ENCODE assay signal across 1 cellular context in the genomic region with DNA sequence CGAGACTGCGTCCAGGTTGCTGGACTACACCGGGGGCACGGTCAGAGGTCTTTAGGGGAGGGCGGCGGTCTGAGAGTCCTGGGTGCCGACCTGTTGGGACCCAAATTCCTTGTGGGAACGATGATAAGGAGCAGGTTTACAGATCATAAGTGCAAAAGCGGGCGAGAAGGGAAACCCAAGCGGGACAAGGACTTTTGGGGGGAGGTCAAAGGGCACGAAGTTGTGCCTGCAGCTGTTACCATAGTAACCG.
TF ChIP-seq lines count a peak whose summit lies in the region.

No MANE protein-coding gene starts in this region.

TF ChIP-seq in HepG2, 621 proteins besides CTCF, POLR2A, EP300 and RAD21 (continued from another document and continues in another):
- TF ChIP-seq, protein P1, sequence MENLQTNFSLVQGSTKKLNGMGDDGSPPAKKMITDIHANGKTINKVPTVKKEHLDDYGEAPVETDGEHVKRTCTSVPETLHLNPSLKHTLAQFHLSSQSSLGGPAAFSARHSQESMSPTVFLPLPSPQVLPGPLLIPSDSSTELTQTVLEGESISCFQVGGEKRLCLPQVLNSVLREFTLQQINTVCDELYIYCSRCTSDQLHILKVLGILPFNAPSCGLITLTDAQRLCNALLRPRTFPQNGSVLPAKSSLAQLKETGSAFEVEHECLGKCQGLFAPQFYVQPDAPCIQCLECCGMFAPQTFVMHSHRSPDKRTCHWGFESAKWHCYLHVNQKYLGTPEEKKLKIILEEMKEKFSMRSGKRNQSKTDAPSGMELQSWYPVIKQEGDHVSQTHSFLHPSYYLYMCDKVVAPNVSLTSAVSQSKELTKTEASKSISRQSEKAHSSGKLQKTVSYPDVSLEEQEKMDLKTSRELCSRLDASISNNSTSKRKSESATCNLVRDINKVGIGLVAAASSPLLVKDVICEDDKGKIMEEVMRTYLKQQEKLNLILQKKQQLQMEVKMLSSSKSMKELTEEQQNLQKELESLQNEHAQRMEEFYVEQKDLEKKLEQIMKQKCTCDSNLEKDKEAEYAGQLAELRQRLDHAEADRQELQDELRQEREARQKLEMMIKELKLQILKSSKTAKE (CRISPR knock-in tag; IDR thresholded peaks at IDR 0.05; ENCODE audit: borderline replicate concordance), result no peak
- TF ChIP-seq ZNF557 (CRISPR knock-in tag; IDR thresholded peaks at IDR 0.05) (no peak), ZNF326 (CRISPR knock-in tag; IDR thresholded peaks at IDR 0.05; ENCODE audit: borderline replicate concordance) (no peak), FOXO1 (CRISPR knock-in tag; IDR thresholded peaks at IDR 0.05) (no peak; the same call in 1 of the 2 replicates), ZNF275 (CRISPR knock-in tag; IDR thresholded peaks at IDR 0.05; ENCODE audit: borderline replicate concordance) (0 out of 2 replicates have a peak, but pooled peaks have one; percentile 25), RFXANK (CRISPR knock-in tag; IDR thresholded peaks at IDR 0.05) (no peak), ZNF639 (CRISPR knock-in tag; conservative IDR thresholded peaks at IDR 0.05) (no peak; the same call in 1 of the 2 replicates), ZFY (CRISPR knock-in tag; IDR thresholded peaks at IDR 0.05) (no peak), HNF4G (IDR thresholded peaks at IDR 0.05; ENCODE audit: borderline replicate concordance, low read depth, low read length) (peak; percentile 57), HNF4G (CRISPR knock-in tag; IDR thresholded peaks at IDR 0.05; ENCODE audit: borderline replicate concordance, low read depth) (no peak), SIN3A (IDR thresholded peaks at IDR 0.05; ENCODE audit: borderline replicate concordance, low read depth, low read length) (peak; percentile 88), PAWR (CRISPR knock-in tag; IDR thresholded peaks at IDR 0.05; ENCODE audit: borderline replicate concordance) (no peak), ZMAT5 (CRISPR knock-in tag; IDR thresholded peaks at IDR 0.05; ENCODE audit: borderline replicate concordance, low read depth) (no peak), ZNF879 (CRISPR knock-in tag; IDR thresholded peaks at IDR 0.05) (peak; percentile 70; the same call in 1 of the 2 replicates), CERS6 (CRISPR knock-in tag; IDR thresholded peaks at IDR 0.05) (no peak), CHCHD3 (CRISPR knock-in tag; IDR thresholded peaks at IDR 0.05) (0 out of 2 replicates have a peak, but pooled peaks have one; percentile 4), ESRRA (CRISPR knock-in tag; IDR thresholded peaks at IDR 0.05; ENCODE audit: low read depth) (0 out of 2 replicates have a peak, but pooled peaks have one; percentile 24), POLR2AphosphoS5 (IDR thresholded peaks at IDR 0.05; ENCODE audit: low read depth, low read length) (peak; percentile 76), ATRX (CRISPR knock-in tag; IDR thresholded peaks at IDR 0.05; ENCODE audit: borderline replicate concordance) (no peak; the same call in 1 of the 2 replicates), HMG20B (CRISPR knock-in tag; conservative IDR thresholded peaks at IDR 0.05) (0 out of 2 replicates have a peak, but pooled peaks have one; percentile 11), MEIS2 (CRISPR knock-in tag; IDR thresholded peaks at IDR 0.05) (no peak), ZSCAN31 (CRISPR knock-in tag; IDR thresholded peaks at IDR 0.05; ENCODE audit: low read depth) (no peak), HIVEP1 (CRISPR knock-in tag; IDR thresholded peaks at IDR 0.05) (no peak), MZF1 (CRISPR knock-in tag; IDR thresholded peaks at IDR 0.05; ENCODE audit: borderline replicate concordance) (no peak), ZNF567 (CRISPR knock-in tag; IDR thresholded peaks at IDR 0.05; ENCODE audit: borderline replicate concordance) (0 out of 2 replicates have a peak, but pooled peaks have one; percentile 21), ZNF672 (CRISPR knock-in tag; IDR thresholded peaks at IDR 0.05) (no peak), ZNF589 (CRISPR knock-in tag; conservative IDR thresholded peaks at IDR 0.05) (peak; percentile 11; the same call in 1 of the 2 replicates), HMGXB4 (CRISPR knock-in tag; IDR thresholded peaks at IDR 0.05; ENCODE audit: borderline replicate concordance in 1 of 2, low read depth in 1 of 2) (0 out of 4 replicates have a peak, but pooled peaks of 1 of the 2 experiments have one; percentile 54), ZNF558 (CRISPR knock-in tag; IDR thresholded peaks at IDR 0.05; ENCODE audit: borderline replicate concordance) (0 out of 2 replicates have a peak, but pooled peaks have one; percentile 15), MIER3 (CRISPR knock-in tag; IDR thresholded peaks at IDR 0.05; ENCODE audit: borderline replicate concordance) (no peak), ZNF562 (CRISPR knock-in tag; IDR thresholded peaks at IDR 0.05; ENCODE audit: borderline replicate concordance) (peak; percentile 31; the same call in 1 of the 2 replicates), TERF1 (CRISPR knock-in tag; IDR thresholded peaks at IDR 0.05) (0 out of 2 replicates have a peak, but pooled peaks have one; percentile 4), ZBTB44 (CRISPR knock-in tag; IDR thresholded peaks at IDR 0.05) (no peak), NR3C1 (CRISPR knock-in tag; IDR thresholded peaks at IDR 0.05) (no peak), NONO (IDR thresholded peaks at IDR 0.05) (no peak), NONO (CRISPR knock-in tag; conservative IDR thresholded peaks at IDR 0.05) (no peak), ZNF7 (CRISPR knock-in tag; IDR thresholded peaks at IDR 0.05) (0 out of 2 replicates have a peak, but pooled peaks have one; percentile 27), NR2F6 (IDR thresholded peaks at IDR 0.05) (peak; percentile 98), NR2F6 (CRISPR knock-in tag; IDR thresholded peaks at IDR 0.05) (peak; percentile 92), SMAD3 (CRISPR knock-in tag; IDR thresholded peaks at IDR 0.05) (no peak), GATA4 (IDR thresholded peaks at IDR 0.05; ENCODE audit: borderline replicate concordance, low read depth) (peak; percentile 25; the same call in 1 of the 2 replicates)
- TF ChIP-seq, protein P2, sequence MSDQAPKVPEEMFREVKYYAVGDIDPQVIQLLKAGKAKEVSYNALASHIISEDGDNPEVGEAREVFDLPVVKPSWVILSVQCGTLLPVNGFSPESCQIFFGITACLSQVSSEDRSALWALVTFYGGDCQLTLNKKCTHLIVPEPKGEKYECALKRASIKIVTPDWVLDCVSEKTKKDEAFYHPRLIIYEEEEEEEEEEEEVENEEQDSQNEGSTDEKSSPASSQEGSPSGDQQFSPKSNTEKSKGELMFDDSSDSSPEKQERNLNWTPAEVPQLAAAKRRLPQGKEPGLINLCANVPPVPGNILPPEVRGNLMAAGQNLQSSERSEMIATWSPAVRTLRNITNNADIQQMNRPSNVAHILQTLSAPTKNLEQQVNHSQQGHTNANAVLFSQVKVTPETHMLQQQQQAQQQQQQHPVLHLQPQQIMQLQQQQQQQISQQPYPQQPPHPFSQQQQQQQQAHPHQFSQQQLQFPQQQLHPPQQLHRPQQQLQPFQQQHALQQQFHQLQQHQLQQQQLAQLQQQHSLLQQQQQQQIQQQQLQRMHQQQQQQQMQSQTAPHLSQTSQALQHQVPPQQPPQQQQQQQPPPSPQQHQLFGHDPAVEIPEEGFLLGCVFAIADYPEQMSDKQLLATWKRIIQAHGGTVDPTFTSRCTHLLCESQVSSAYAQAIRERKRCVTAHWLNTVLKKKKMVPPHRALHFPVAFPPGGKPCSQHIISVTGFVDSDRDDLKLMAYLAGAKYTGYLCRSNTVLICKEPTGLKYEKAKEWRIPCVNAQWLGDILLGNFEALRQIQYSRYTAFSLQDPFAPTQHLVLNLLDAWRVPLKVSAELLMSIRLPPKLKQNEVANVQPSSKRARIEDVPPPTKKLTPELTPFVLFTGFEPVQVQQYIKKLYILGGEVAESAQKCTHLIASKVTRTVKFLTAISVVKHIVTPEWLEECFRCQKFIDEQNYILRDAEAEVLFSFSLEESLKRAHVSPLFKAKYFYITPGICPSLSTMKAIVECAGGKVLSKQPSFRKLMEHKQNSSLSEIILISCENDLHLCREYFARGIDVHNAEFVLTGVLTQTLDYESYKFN (CRISPR knock-in tag; conservative IDR thresholded peaks at IDR 0.05), result no peak
- TF ChIP-seq, protein P3, sequence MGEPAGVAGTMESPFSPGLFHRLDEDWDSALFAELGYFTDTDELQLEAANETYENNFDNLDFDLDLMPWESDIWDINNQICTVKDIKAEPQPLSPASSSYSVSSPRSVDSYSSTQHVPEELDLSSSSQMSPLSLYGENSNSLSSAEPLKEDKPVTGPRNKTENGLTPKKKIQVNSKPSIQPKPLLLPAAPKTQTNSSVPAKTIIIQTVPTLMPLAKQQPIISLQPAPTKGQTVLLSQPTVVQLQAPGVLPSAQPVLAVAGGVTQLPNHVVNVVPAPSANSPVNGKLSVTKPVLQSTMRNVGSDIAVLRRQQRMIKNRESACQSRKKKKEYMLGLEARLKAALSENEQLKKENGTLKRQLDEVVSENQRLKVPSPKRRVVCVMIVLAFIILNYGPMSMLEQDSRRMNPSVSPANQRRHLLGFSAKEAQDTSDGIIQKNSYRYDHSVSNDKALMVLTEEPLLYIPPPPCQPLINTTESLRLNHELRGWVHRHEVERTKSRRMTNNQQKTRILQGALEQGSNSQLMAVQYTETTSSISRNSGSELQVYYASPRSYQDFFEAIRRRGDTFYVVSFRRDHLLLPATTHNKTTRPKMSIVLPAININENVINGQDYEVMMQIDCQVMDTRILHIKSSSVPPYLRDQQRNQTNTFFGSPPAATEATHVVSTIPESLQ (CRISPR knock-in tag; conservative IDR thresholded peaks at IDR 0.05), result 0 out of 2 replicates have a peak, but pooled peaks have one; percentile 49
- TF ChIP-seq, protein P4, sequence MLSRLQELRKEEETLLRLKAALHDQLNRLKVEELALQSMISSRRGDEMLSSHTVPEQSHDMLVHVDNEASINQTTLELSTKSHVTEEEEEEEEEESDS (CRISPR knock-in tag; IDR thresholded peaks at IDR 0.05; ENCODE audit: borderline replicate concordance), result no peak
